In the genomic region with DNA sequence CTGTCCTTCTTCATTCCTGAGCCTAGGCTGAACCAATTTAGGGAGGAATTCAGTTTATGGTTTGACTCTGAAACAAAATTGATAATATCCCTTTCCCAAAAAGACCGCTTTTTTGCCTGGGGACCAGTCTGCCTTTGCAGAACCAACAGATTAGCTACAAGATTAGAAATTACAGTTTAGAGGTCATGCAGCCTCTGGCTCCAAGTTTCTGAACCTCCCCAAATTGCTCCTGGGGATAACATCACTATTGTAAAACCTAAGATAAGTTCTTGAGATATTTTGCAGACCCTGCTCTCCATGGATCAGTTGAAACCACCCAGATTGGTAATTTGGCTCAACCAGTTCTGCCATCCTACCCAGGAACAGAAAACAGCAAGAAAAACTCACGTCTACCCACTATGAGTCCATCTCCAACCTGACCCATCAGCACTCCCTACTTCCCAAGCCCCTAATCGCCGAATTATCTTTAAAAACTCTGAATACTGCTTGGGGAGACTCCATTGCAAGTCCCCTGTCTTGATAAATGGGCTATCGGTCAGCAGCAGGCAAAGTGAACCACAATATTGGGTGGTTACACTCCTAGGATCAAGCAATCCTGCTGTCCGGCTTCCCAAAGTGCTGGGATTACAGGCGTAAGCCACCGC, we compare ENCODE assay signal across 1 cellular context.
TF ChIP-seq lines count a peak whose summit lies in the region.

No MANE protein-coding gene starts in this region.

TF ChIP-seq in HepG2, 621 proteins besides CTCF, POLR2A, EP300 and RAD21 (continues in another document):
- TF ChIP-seq, protein P1, sequence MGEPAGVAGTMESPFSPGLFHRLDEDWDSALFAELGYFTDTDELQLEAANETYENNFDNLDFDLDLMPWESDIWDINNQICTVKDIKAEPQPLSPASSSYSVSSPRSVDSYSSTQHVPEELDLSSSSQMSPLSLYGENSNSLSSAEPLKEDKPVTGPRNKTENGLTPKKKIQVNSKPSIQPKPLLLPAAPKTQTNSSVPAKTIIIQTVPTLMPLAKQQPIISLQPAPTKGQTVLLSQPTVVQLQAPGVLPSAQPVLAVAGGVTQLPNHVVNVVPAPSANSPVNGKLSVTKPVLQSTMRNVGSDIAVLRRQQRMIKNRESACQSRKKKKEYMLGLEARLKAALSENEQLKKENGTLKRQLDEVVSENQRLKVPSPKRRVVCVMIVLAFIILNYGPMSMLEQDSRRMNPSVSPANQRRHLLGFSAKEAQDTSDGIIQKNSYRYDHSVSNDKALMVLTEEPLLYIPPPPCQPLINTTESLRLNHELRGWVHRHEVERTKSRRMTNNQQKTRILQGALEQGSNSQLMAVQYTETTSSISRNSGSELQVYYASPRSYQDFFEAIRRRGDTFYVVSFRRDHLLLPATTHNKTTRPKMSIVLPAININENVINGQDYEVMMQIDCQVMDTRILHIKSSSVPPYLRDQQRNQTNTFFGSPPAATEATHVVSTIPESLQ (CRISPR knock-in tag; conservative IDR thresholded peaks at IDR 0.05) = no peak
- no peak for TF ChIP-seq GMEB1 (CRISPR knock-in tag; IDR thresholded peaks at IDR 0.05; ENCODE audit: borderline replicate concordance)
- TF ChIP-seq, protein P2, sequence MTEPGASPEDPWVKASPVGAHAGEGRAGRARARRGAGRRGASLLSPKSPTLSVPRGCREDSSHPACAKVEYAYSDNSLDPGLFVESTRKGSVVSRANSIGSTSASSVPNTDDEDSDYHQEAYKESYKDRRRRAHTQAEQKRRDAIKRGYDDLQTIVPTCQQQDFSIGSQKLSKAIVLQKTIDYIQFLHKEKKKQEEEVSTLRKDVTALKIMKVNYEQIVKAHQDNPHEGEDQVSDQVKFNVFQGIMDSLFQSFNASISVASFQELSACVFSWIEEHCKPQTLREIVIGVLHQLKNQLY (CRISPR knock-in tag; IDR thresholded peaks at IDR 0.05) = no peak
- no peak for TF ChIP-seq HMG20A (CRISPR knock-in tag; IDR thresholded peaks at IDR 0.05; ENCODE audit: borderline replicate concordance)
- no peak for TF ChIP-seq GZF1 (CRISPR knock-in tag; IDR thresholded peaks at IDR 0.05)
- TF ChIP-seq ZNF543 (CRISPR knock-in tag; IDR thresholded peaks at IDR 0.05) = no peak
- TF ChIP-seq CAMTA2 (CRISPR knock-in tag; IDR thresholded peaks at IDR 0.05; ENCODE audit: borderline replicate concordance) = no peak
- no peak for TF ChIP-seq ZNF589 (CRISPR knock-in tag; conservative IDR thresholded peaks at IDR 0.05)
- no peak for TF ChIP-seq NFKB2 (CRISPR knock-in tag; IDR thresholded peaks at IDR 0.05; ENCODE audit: borderline replicate concordance)
- TF ChIP-seq RFX1 (IDR thresholded peaks at IDR 0.05) = no peak
- no peak for TF ChIP-seq KDM5B (CRISPR knock-in tag; IDR thresholded peaks at IDR 0.05; ENCODE audit: borderline replicate concordance)
- TF ChIP-seq ZNF552 (CRISPR knock-in tag; IDR thresholded peaks at IDR 0.05; ENCODE audit: borderline replicate concordance) = peak; percentile 29; the same call in 1 of the 2 replicates
- no peak for TF ChIP-seq RFX5 (IDR thresholded peaks at IDR 0.05; ENCODE audit: low read depth, low read length)
- no peak for TF ChIP-seq DNMT3B (CRISPR knock-in tag; conservative IDR thresholded peaks at IDR 0.05)
- no peak for TF ChIP-seq FOXO1 (CRISPR knock-in tag; IDR thresholded peaks at IDR 0.05)
- no peak for TF ChIP-seq ZKSCAN8 (CRISPR knock-in tag; IDR thresholded peaks at IDR 0.05; ENCODE audit: borderline replicate concordance)
- TF ChIP-seq NR0B2 (CRISPR knock-in tag; IDR thresholded peaks at IDR 0.05) = no peak
- no peak for TF ChIP-seq JUNB (CRISPR knock-in tag; IDR thresholded peaks at IDR 0.05; ENCODE audit: borderline replicate concordance)
- TF ChIP-seq PREB (CRISPR knock-in tag; IDR thresholded peaks at IDR 0.05) = no peak
- TF ChIP-seq, protein P3, sequence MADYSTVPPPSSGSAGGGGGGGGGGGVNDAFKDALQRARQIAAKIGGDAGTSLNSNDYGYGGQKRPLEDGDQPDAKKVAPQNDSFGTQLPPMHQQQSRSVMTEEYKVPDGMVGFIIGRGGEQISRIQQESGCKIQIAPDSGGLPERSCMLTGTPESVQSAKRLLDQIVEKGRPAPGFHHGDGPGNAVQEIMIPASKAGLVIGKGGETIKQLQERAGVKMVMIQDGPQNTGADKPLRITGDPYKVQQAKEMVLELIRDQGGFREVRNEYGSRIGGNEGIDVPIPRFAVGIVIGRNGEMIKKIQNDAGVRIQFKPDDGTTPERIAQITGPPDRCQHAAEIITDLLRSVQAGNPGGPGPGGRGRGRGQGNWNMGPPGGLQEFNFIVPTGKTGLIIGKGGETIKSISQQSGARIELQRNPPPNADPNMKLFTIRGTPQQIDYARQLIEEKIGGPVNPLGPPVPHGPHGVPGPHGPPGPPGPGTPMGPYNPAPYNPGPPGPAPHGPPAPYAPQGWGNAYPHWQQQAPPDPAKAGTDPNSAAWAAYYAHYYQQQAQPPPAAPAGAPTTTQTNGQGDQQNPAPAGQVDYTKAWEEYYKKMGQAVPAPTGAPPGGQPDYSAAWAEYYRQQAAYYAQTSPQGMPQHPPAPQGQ (CRISPR knock-in tag; IDR thresholded peaks at IDR 0.05; ENCODE audit: borderline replicate concordance) = no peak
- no peak for TF ChIP-seq MTF1 (CRISPR knock-in tag; IDR thresholded peaks at IDR 0.05)
- no peak for TF ChIP-seq CREM (IDR thresholded peaks at IDR 0.05)
- TF ChIP-seq CREM (CRISPR knock-in tag; IDR thresholded peaks at IDR 0.05) = no peak
- TF ChIP-seq MLLT10 (CRISPR knock-in tag; IDR thresholded peaks at IDR 0.05) = no peak
- TF ChIP-seq U2AF2 (IDR thresholded peaks at IDR 0.05; ENCODE audit: low read depth, low read length) = no peak
- TF ChIP-seq, protein P4, sequence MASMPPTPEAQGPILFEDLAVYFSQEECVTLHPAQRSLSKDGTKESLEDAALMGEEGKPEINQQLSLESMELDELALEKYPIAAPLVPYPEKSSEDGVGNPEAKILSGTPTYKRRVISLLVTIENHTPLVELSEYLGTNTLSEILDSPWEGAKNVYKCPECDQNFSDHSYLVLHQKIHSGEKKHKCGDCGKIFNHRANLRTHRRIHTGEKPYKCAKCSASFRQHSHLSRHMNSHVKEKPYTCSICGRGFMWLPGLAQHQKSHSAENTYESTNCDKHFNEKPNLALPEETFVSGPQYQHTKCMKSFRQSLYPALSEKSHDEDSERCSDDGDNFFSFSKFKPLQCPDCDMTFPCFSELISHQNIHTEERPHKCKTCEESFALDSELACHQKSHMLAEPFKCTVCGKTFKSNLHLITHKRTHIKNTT (CRISPR knock-in tag; IDR thresholded peaks at IDR 0.05) = no peak
- TF ChIP-seq ZNF891 (CRISPR knock-in tag; IDR thresholded peaks at IDR 0.05) = no peak
- TF ChIP-seq BRF2 (CRISPR knock-in tag; IDR thresholded peaks at IDR 0.05) = no peak
- TF ChIP-seq HOXA3 (CRISPR knock-in tag; IDR thresholded peaks at IDR 0.05) = no peak
- TF ChIP-seq SRSF9 (IDR thresholded peaks at IDR 0.05; ENCODE audit: borderline replicate concordance, insufficient read depth, low read depth, low read length, poor library complexity, severe bottlenecking) = no peak
- TF ChIP-seq, protein P5, sequence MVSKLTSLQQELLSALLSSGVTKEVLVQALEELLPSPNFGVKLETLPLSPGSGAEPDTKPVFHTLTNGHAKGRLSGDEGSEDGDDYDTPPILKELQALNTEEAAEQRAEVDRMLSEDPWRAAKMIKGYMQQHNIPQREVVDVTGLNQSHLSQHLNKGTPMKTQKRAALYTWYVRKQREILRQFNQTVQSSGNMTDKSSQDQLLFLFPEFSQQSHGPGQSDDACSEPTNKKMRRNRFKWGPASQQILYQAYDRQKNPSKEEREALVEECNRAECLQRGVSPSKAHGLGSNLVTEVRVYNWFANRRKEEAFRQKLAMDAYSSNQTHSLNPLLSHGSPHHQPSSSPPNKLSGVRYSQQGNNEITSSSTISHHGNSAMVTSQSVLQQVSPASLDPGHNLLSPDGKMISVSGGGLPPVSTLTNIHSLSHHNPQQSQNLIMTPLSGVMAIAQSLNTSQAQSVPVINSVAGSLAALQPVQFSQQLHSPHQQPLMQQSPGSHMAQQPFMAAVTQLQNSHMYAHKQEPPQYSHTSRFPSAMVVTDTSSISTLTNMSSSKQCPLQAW (CRISPR knock-in tag; IDR thresholded peaks at IDR 0.05) = 0 out of 2 replicates have a peak, but pooled peaks have one; percentile 9
- TF ChIP-seq MED8 (CRISPR knock-in tag; IDR thresholded peaks at IDR 0.05; ENCODE audit: insufficient replicate concordance) = peak; percentile 17
- TF ChIP-seq, protein P6, sequence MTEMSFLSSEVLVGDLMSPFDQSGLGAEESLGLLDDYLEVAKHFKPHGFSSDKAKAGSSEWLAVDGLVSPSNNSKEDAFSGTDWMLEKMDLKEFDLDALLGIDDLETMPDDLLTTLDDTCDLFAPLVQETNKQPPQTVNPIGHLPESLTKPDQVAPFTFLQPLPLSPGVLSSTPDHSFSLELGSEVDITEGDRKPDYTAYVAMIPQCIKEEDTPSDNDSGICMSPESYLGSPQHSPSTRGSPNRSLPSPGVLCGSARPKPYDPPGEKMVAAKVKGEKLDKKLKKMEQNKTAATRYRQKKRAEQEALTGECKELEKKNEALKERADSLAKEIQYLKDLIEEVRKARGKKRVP (CRISPR knock-in tag; IDR thresholded peaks at IDR 0.05) = no peak
- no peak for TF ChIP-seq MNT (IDR thresholded peaks at IDR 0.05)
- TF ChIP-seq ARNT (IDR thresholded peaks at IDR 0.05) = no peak
- no peak for TF ChIP-seq SOX5 (CRISPR knock-in tag; IDR thresholded peaks at IDR 0.05; ENCODE audit: borderline replicate concordance)
- TF ChIP-seq NR2F1 (CRISPR knock-in tag; IDR thresholded peaks at IDR 0.05) = no peak
- 0 out of 2 replicates have a peak, but pooled peaks have one; percentile 8 for TF ChIP-seq ZNF816 (CRISPR knock-in tag; IDR thresholded peaks at IDR 0.05; ENCODE audit: borderline replicate concordance)
- TF ChIP-seq CBX1 (IDR thresholded peaks at IDR 0.05; ENCODE audit: low read depth) = no peak
